In genomic region chr11:127098684-127099083, GRCh38 we compare ENCODE assay signal across 17 cellular contexts.
"Had no signal": no experiment of that assay in that cellular context is flagged by ENCODE, and none has a peak within 500 bp of the region (broad histone marks: within the 10 kb centered on the region; RNA-seq: fewer than 3 reads in every experiment).

No MANE protein-coding gene starts in this region.

- ATAC-seq: activated CD8-positive, alpha-beta T cell treated with anti-CD3 and anti-CD28 coated beads, Interleukin-2, amount 10 ng/mL, durations not matched to agents 7 days and 5 days; activated naive CD8-positive, alpha-beta T cell treated with anti-CD3 and anti-CD28 coated beads, Interleukin-2, amount 50 U/mL, for 24 hours; left ventricle myocardium superior; naive thymus-derived CD4-positive, alpha-beta T cell had no signal

- H3K36me3 ChIP-seq: ascending aorta, upper lobe of left lung had no signal

- H3K27ac ChIP-seq: ascending aorta, upper lobe of left lung had no signal

- H3K9me3 Mint-ChIP-seq: activated naive CD8-positive, alpha-beta T cell treated with anti-CD3 and anti-CD28 coated beads, Interleukin-2, amount 50 U/mL, for 24 hours; activated T-helper 1 cell treated with anti-CD3 and anti-CD28 coated beads, Interleukin-12 subunit alpha, Interleukin-12 subunit beta, Interleukin-2, Interleukin-4 antibody, amounts not matched to agents 30 ng/mL and 10 ng/mL and 1 ng/mL, durations not matched to agents 14 hours and 24 hours and 36 hours; stimulated activated naive CD8-positive, alpha-beta T cell treated with anti-CD3 and anti-CD28 coated beads, Interleukin-15, Interleukin-2, amounts not matched to agents 100 ng/mL and 50 ng/mL, for 24 hours had no signal

- H3K9me3 ChIP-seq: upper lobe of left lung had no signal

- H3K4me1 Mint-ChIP-seq: activated naive CD8-positive, alpha-beta T cell treated with anti-CD3 and anti-CD28 coated beads, Interleukin-2, amount 50 U/mL, for 24 hours; naive thymus-derived CD4-positive, alpha-beta T cell had no signal

- DNase-seq: activated CD4-positive, alpha-beta T cell treated with anti-CD3 and anti-CD28 coated beads for 48 hours; activated CD8-positive, alpha-beta memory T cell treated with anti-CD3 and anti-CD28 coated beads, Interleukin-2, amount 50 U/mL, for 48 hours; activated CD8-positive, alpha-beta T cell treated with anti-CD3 and anti-CD28 coated beads, Interleukin-2, amount 10 ng/mL, durations not matched to agents 7 days and 5 days; activated naive CD4-positive, alpha-beta T cell; activated naive CD8-positive, alpha-beta T cell treated with anti-CD3 and anti-CD28 coated beads, Interleukin-2, amount 50 U/mL, for 24 hours; foreskin melanocyte; head of caudate nucleus; kidney; left ventricle myocardium superior; naive thymus-derived CD4-positive, alpha-beta T cell; stimulated activated CD4-positive, alpha-beta T cell treated with anti-CD3 and anti-CD28 coated beads, Interleukin-4, amount 100 ng/mL, for 1 hour; stimulated activated CD8-positive, alpha-beta memory T cell treated with anti-CD3 and anti-CD28 coated beads, Interleukin-4, amount 100 ng/mL, for 48 hours; T-helper 1 cell; upper lobe of left lung had no signal

- H3K4me3 Mint-ChIP-seq: activated CD8-positive, alpha-beta T cell treated with anti-CD3 and anti-CD28 coated beads, Interleukin-2, amount 10 ng/mL, durations not matched to agents 7 days and 5 days; activated naive CD8-positive, alpha-beta T cell treated with anti-CD3 and anti-CD28 coated beads, Interleukin-2, amount 50 U/mL, for 24 hours; activated T-helper 1 cell treated with anti-CD3 and anti-CD28 coated beads, Interleukin-12 subunit alpha, Interleukin-12 subunit beta, Interleukin-2, Interleukin-4 antibody, amounts not matched to agents 30 ng/mL and 10 ng/mL and 1 ng/mL, durations not matched to agents 14 hours and 24 hours and 36 hours; naive thymus-derived CD4-positive, alpha-beta T cell; stimulated activated naive CD8-positive, alpha-beta T cell treated with anti-CD3 and anti-CD28 coated beads, Interleukin-15, Interleukin-2, amounts not matched to agents 100 ng/mL and 50 ng/mL, for 24 hours had no signal

- H3K36me3 Mint-ChIP-seq: naive thymus-derived CD4-positive, alpha-beta T cell had no signal

- H3K27me3 ChIP-seq: ascending aorta, upper lobe of left lung had no signal

- H3K4me1 ChIP-seq: ascending aorta, upper lobe of left lung had no signal

- H3K4me3 ChIP-seq: ascending aorta, upper lobe of left lung had no signal

- H3K27ac Mint-ChIP-seq: activated CD8-positive, alpha-beta T cell treated with anti-CD3 and anti-CD28 coated beads, Interleukin-2, amount 10 ng/mL, durations not matched to agents 7 days and 5 days; activated naive CD8-positive, alpha-beta T cell treated with anti-CD3 and anti-CD28 coated beads, Interleukin-2, amount 50 U/mL, for 24 hours; activated T-helper 1 cell treated with anti-CD3 and anti-CD28 coated beads, Interleukin-12 subunit alpha, Interleukin-12 subunit beta, Interleukin-2, Interleukin-4 antibody, amounts not matched to agents 30 ng/mL and 10 ng/mL and 1 ng/mL, durations not matched to agents 14 hours and 24 hours and 36 hours; naive thymus-derived CD4-positive, alpha-beta T cell; stimulated activated naive CD8-positive, alpha-beta T cell treated with anti-CD3 and anti-CD28 coated beads, Interleukin-15, Interleukin-2, amounts not matched to agents 100 ng/mL and 50 ng/mL, for 24 hours had no signal

- H3K27me3 Mint-ChIP-seq: stimulated activated naive CD8-positive, alpha-beta T cell treated with anti-CD3 and anti-CD28 coated beads, Interleukin-15, Interleukin-2, amounts not matched to agents 100 ng/mL and 50 ng/mL, for 24 hours had no signal
